Comparison of ENCODE assay signal across 8 cellular contexts in the genomic region with DNA sequence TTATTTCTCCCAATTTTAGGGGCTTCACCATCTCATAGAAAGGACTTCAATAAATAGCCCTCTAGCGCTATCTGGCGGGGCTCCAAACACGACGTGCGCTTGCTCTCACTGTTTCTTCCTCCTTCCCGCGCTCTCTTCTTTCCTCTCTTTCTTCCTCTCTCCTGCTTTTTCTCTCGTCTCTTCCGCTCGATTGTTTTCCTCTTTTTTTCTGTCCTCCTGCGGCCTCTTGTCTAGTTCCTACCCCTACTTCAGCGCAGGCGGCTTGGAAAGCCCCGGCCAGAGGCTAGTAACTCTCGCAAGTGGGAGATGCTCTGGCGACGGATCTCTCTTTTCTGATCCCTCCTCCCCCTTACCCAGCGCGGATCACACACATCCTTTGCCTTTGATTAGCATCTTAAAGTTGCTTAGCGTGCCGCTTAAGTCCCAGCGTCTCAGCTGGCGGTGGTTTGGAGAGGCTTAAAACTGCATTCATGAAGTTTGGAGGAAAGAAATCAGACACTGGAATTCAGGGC. TPM values are rescaled to one million over a fixed set of nuclear protein-coding genes. Genes with fewer than 3 reads are reported as not detected.
DNase-seq lines count a peak whose midpoint lies in the region; ATAC-seq and TF ChIP-seq lines count a peak whose summit lies in the region.

No MANE protein-coding gene starts in this region.

- H3F3A ChIP-seq in neural progenitor cell (ENCODE audit: low read depth) = peaks cover 86% of the 10 kb centered on the region

- intact Hi-C loops in naive thymus-derived CD4-positive, alpha-beta T cell (cut with micrococcal nuclease) = loop anchor here in 1 of 2 donors (1.0 to 10.0 kb wide), 2 partner anchors 223 to 1592 kb away; no protein-coding TSS in a partner anchor

- no peak for ATAC-seq in naive thymus-derived CD4-positive, alpha-beta T cell
- no peak for ATAC-seq in GM21737 (IDR thresholded peaks at IDR 0.05; ENCODE audit: unreplicated experiment)

- TF ChIP-seq CTCF in endodermal cell (conservative IDR thresholded peaks at IDR 0.05) = peak; percentile 90
- TF ChIP-seq CTCF in neural progenitor cell (IDR thresholded peaks at IDR 0.05) = peak; percentile 83

- H3K36me3 Mint-ChIP-seq in endodermal cell (ENCODE audit: low read depth) (no peaks in the 10 kb centered on the region), neural progenitor cell (no peaks in the 10 kb centered on the region)
- peaks cover 0 to 30% (median 9%) of the 10 kb centered on the region in 5 donors for H3K36me3 Mint-ChIP-seq in naive thymus-derived CD4-positive, alpha-beta T cell

- CTCF ChIA-PET in naive thymus-derived CD4-positive, alpha-beta T cell (lab: Charles Lee) = no interaction called here

- peak; percentile 13 for DNase-seq in EL
- peak; percentile 49 for DNase-seq in NAMALWA (ENCODE audit: low spot score)
- DNase-seq in endodermal cell = peak; percentile 86
- DNase-seq in neural progenitor cell (ENCODE audit: low spot score) = peak; percentile 91
- DNase-seq in naive thymus-derived CD4-positive, alpha-beta T cell = no peak
- DNase-seq in GM03348 (ENCODE audit: low spot score) = no peak
- DNase-seq in T1000 (lab: John Stamatoyannopoulos, UW) = no peak

- H3K27ac ChIP-seq in endodermal cell (ENCODE audit: low read depth, low read length) = peak overlapping the region; percentile 41
- no peak overlapping the region for H3K27ac ChIP-seq in neural progenitor cell
- H3K27ac ChIP-seq in naive thymus-derived CD4-positive, alpha-beta T cell (ENCODE audit: low read depth, low read length) = no peak overlapping the region

- H4K20me1 ChIP-seq in neural progenitor cell (ENCODE audit: low read depth) = peaks cover 73% of the 10 kb centered on the region

- WGBS in endodermal cell (ENCODE audit: insufficient coverage in 1 of 2, insufficient read length in 1 of 2), 2 experiments = 0% methylated on average over 19 to 23 of the region's 23 CpGs

- H3K4me1 ChIP-seq in endodermal cell (ENCODE audit: control insufficient read depth, insufficient read depth, low read length) = peaks cover 4% of the 10 kb centered on the region
- H3K4me1 ChIP-seq in neural progenitor cell = peaks cover 66% of the 10 kb centered on the region
- peaks cover 2 to 3% of the 10 kb centered on the region in 2 donors for H3K4me1 ChIP-seq in naive thymus-derived CD4-positive, alpha-beta T cell (ENCODE audit: control insufficient read depth in 2 of 2, insufficient read depth in 2 of 2, low read length in 2 of 2)

- H3K27me3 Mint-ChIP-seq in endodermal cell (ENCODE audit: insufficient read depth) = peaks cover 91% of the 10 kb centered on the region
- H3K27me3 Mint-ChIP-seq in neural progenitor cell (ENCODE audit: insufficient read depth, low read depth) = peaks cover 92% of the 10 kb centered on the region
- peaks cover 88 to 98% (median 97%) of the 10 kb centered on the region in 5 donors for H3K27me3 Mint-ChIP-seq in naive thymus-derived CD4-positive, alpha-beta T cell

- H3K9me3 ChIP-seq in endodermal cell (ENCODE audit: control insufficient read depth, low read length) (no peaks in the 10 kb centered on the region), neural progenitor cell (ENCODE audit: low read depth) (no peaks in the 10 kb centered on the region)
- H3K9me3 ChIP-seq in naive thymus-derived CD4-positive, alpha-beta T cell (ENCODE audit: control insufficient read depth in 2 of 3, low read length in 3 of 3) = peaks cover 0 to 5% (median 0%) of the 10 kb centered on the region in 3 experiments

- H3K9ac ChIP-seq in endodermal cell (ENCODE audit: extremely low read depth, low read length, poor library complexity, severe bottlenecking) (no peak overlapping the region), neural progenitor cell (no peak overlapping the region)

- H3K9me3 Mint-ChIP-seq in endodermal cell (no peaks in the 10 kb centered on the region), neural progenitor cell (no peaks in the 10 kb centered on the region)
- peaks cover 4 to 88% (median 33%) of the 10 kb centered on the region in 11 donors for H3K9me3 Mint-ChIP-seq in naive thymus-derived CD4-positive, alpha-beta T cell

- POLR2A ChIA-PET in naive thymus-derived CD4-positive, alpha-beta T cell (lab: Charles Lee) = no interaction called here

- H3K79me2 ChIP-seq in neural progenitor cell (ENCODE audit: low read depth) = no peaks in the 10 kb centered on the region

- H3K4me3 Mint-ChIP-seq in endodermal cell (peak overlapping the region; percentile 45), neural progenitor cell (peak overlapping the region; percentile 81)
- no peak overlapping the region for H3K4me3 Mint-ChIP-seq in naive thymus-derived CD4-positive, alpha-beta T cell

- H3K36me3 ChIP-seq in endodermal cell (ENCODE audit: control insufficient read depth, insufficient read depth, low read length) (no peaks in the 10 kb centered on the region), neural progenitor cell (no peaks in the 10 kb centered on the region)
- H3K36me3 ChIP-seq in naive thymus-derived CD4-positive, alpha-beta T cell (ENCODE audit: control insufficient read depth in 2 of 3, insufficient read depth in 3 of 3, low read length in 3 of 3) = no peaks in the 10 kb centered on the region

- peak overlapping the region; percentile 91 for H2AFZ ChIP-seq in neural progenitor cell (replicated peaks)

- peaks cover 84% of the 10 kb centered on the region for H3K27me3 ChIP-seq in endodermal cell (ENCODE audit: control insufficient read depth, insufficient read depth, low read length, poor library complexity, severe bottlenecking)
- peaks cover 86% of the 10 kb centered on the region for H3K27me3 ChIP-seq in neural progenitor cell
- H3K27me3 ChIP-seq in naive thymus-derived CD4-positive, alpha-beta T cell (ENCODE audit: control insufficient read depth in 2 of 2, insufficient read depth in 2 of 2, low read length in 2 of 2) = peaks cover 9 to 36% of the 10 kb centered on the region in 2 donors

- H3K4me1 Mint-ChIP-seq in endodermal cell (peaks cover 64% of the 10 kb centered on the region), neural progenitor cell (peaks cover 37% of the 10 kb centered on the region)
- peaks cover 7 to 33% (median 25%) of the 10 kb centered on the region in 7 donors for H3K4me1 Mint-ChIP-seq in naive thymus-derived CD4-positive, alpha-beta T cell

- H3K4me3 ChIP-seq in endodermal cell (ENCODE audit: low read length) (peak overlapping the region; percentile 76), neural progenitor cell (peak overlapping the region; percentile 58)
- H3K4me3 ChIP-seq in naive thymus-derived CD4-positive, alpha-beta T cell (ENCODE audit: low read length) = no peak overlapping the region

- H3K4me2 ChIP-seq in neural progenitor cell = peak overlapping the region; percentile 92

- H3K27ac Mint-ChIP-seq in endodermal cell = no peak overlapping the region
- no peak overlapping the region for H3K27ac Mint-ChIP-seq in neural progenitor cell
- no peak overlapping the region for H3K27ac Mint-ChIP-seq in naive thymus-derived CD4-positive, alpha-beta T cell

RNA-seq across cellular contexts. Expression of gene MEIS2, which starts 6.2 kb away (rescaled TPM):
- total RNA-seq in endodermal cell (1 to 10 TPM; 7.1 to 9.7 TPM), neural progenitor cell (ENCODE audit: low replicate concordance) (18.3 and 21.5 TPM in 2 replicates)
- 143 TPM for polyA plus RNA-seq in endodermal cell (2013, experiment 1 of 2)
- 119 TPM for polyA plus RNA-seq in endodermal cell (2013, experiment 2 of 2)
- total RNA-seq in naive thymus-derived CD4-positive, alpha-beta T cell = under 1 TPM in 2 of 5 experiments, not detected in 3; 0.07 to 0.71 TPM
- not detected for polyA plus RNA-seq in naive thymus-derived CD4-positive, alpha-beta T cell

Comparison
In these comparisons a context has a peak if more than half of its experiments do, and no peak if none do; other contexts are left out.
1. DNase-seq: peak in EL (single experiment), NAMALWA (single experiment), endodermal cell (single experiment) and neural progenitor cell (single experiment); none in naive thymus-derived CD4-positive, alpha-beta T cell (0 of 9), GM03348 (single experiment) and T1000 (single experiment).
2. H3K4me3 Mint-ChIP-seq: peak in endodermal cell (single experiment) and neural progenitor cell (single experiment); none in naive thymus-derived CD4-positive, alpha-beta T cell (0 of 10).
3. RNA of gene MEIS2, which starts 6.2 kb away (total RNA-seq): 18.3 to 21.5 TPM in neural progenitor cell and 7.1 to 9.7 TPM in endodermal cell; 0.07 to 0.71 TPM in naive thymus-derived CD4-positive, alpha-beta T cell; every median in the first group is over 4 times any median in the second.